ENCODE assay signal across 11 cellular contexts in genomic region chr17:77810536-77810935, GRCh38.
A peak's percentile ranks its signal among the peaks of the same experiment; 100 is the strongest.
DNase-seq lines count a peak whose midpoint lies in the region; ATAC-seq, FAIRE-seq and TF ChIP-seq lines count a peak whose summit lies in the region.
"Had no signal": no experiment of that assay in that cellular context is flagged by ENCODE, and none has a peak within 500 bp of the region (broad histone marks: within the 10 kb centered on the region; RNA-seq: fewer than 3 reads in every experiment).

No MANE protein-coding gene starts in this region.

- TF ChIP-seq CTCF in HFFc6 (IDR thresholded peaks at IDR 0.05) = no peak
- TF ChIP-seq CTCF in breast epithelium (IDR thresholded peaks at IDR 0.05) = no peak
- no peak for TF ChIP-seq CTCF in tibial artery (IDR thresholded peaks at IDR 0.05)

- H3K4me1 Mint-ChIP-seq in HFFc6 (ENCODE audit: low read depth) = no peaks in the 10 kb centered on the region; the same call in 1 of the 2 replicates
- H3K4me1 Mint-ChIP-seq: activated CD4-positive, alpha-beta T cell treated with anti-CD3 and anti-CD28 coated beads, Interleukin-2, amount 10 ng/mL, durations not matched to agents 24 days and 14 days had no signal

- DNase-seq in HFFc6 (peak; percentile 58), breast epithelium (ENCODE audit: low spot score in 2 of 2) (peak in 1 of 2 donors; percentile 36), left ventricle myocardium superior (peak; percentile 60), tibial artery (peak; percentile 55 to 82), GM12892 (ENCODE audit: insufficient read length) (no peak)
- no peak for DNase-seq in stimulated activated CD4-positive, alpha-beta T cell treated with anti-CD3 and anti-CD28 coated beads, Interleukin-4, amount 100 ng/mL, for 1 hour
- DNase-seq: activated CD4-positive, alpha-beta T cell treated with anti-CD3 and anti-CD28 coated beads, Interleukin-2, amount 10 ng/mL, durations not matched to agents 24 days and 14 days; DMS153; esophagus squamous epithelium had no signal

- no peak for TF ChIP-seq POLR2A in breast epithelium (IDR thresholded peaks at IDR 0.05)
- TF ChIP-seq POLR2A in GM12892 (IDR thresholded peaks at IDR 0.05; ENCODE audit: low read depth, low read length) = no peak

- no peaks in the 10 kb centered on the region for H3K36me3 ChIP-seq in breast epithelium
- H3K36me3 ChIP-seq in tibial artery = no peaks in the 10 kb centered on the region
- H3K36me3 ChIP-seq: esophagus squamous epithelium had no signal

- H3K4me3 Mint-ChIP-seq in HFFc6 = no peak overlapping the region
- H3K4me3 Mint-ChIP-seq: activated CD4-positive, alpha-beta T cell treated with anti-CD3 and anti-CD28 coated beads, Interleukin-2, amount 10 ng/mL, durations not matched to agents 24 days and 14 days had no signal

- H3K36me3 Mint-ChIP-seq in HFFc6 (ENCODE audit: low read depth) = no peaks in the 10 kb centered on the region

- intact Hi-C loops in breast epithelium (cut with DNase I; ENCODE audit: low total_unique reads) (no loop called here), left ventricle myocardium superior (cut with micrococcal nuclease) (no loop called here), tibial artery (cut with DNase I; ENCODE audit: low total_unique reads) (no loop called here)

- peak overlapping the region; percentile 67 to 90 for H3K27ac ChIP-seq in breast epithelium
- H3K27ac ChIP-seq in tibial artery = peak overlapping the region; percentile 61 to 63

- peaks cover 19% of the 10 kb centered on the region for H3K27me3 Mint-ChIP-seq in HFFc6 (ENCODE audit: insufficient read depth)

- no peak for FAIRE-seq in GM12892 (lab: Jason Lieb, UNC)

- H3K27me3 ChIP-seq in breast epithelium (no peaks in the 10 kb centered on the region), tibial artery (no peaks in the 10 kb centered on the region)

- H3K4me1 ChIP-seq in breast epithelium = peaks cover 0 to 6% of the 10 kb centered on the region in 2 donors
- peaks cover 5 to 23% (median 16%) of the 10 kb centered on the region in 4 donors for H3K4me1 ChIP-seq in tibial artery

- H3K27ac Mint-ChIP-seq in HFFc6 = no peak overlapping the region
- H3K27ac Mint-ChIP-seq: activated CD4-positive, alpha-beta T cell treated with anti-CD3 and anti-CD28 coated beads, Interleukin-2, amount 10 ng/mL, durations not matched to agents 24 days and 14 days had no signal

- H3K4me3 ChIP-seq in breast epithelium = no peak overlapping the region
- H3K4me3 ChIP-seq in tibial artery = no peak overlapping the region
- H3K4me3 ChIP-seq: esophagus squamous epithelium, skin epidermis had no signal

- ATAC-seq in left ventricle myocardium superior (peak; percentile 93), GM21526 (IDR thresholded peaks at IDR 0.05; ENCODE audit: low FRiP score, unreplicated experiment) (no peak)

- no peaks in the 10 kb centered on the region for H3K9me3 ChIP-seq in breast epithelium
- no peaks in the 10 kb centered on the region for H3K9me3 ChIP-seq in tibial artery
- H3K9me3 ChIP-seq: esophagus squamous epithelium had no signal

- H3K9me3 Mint-ChIP-seq in HFFc6 = no peaks in the 10 kb centered on the region
- H3K9me3 Mint-ChIP-seq: activated CD4-positive, alpha-beta T cell treated with anti-CD3 and anti-CD28 coated beads, Interleukin-2, amount 10 ng/mL, durations not matched to agents 24 days and 14 days had no signal

Comparison
In these comparisons a context has a peak if more than half of its experiments do, and no peak if none do; other contexts are left out.
1. DNase-seq: peak in HFFc6 (single experiment), left ventricle myocardium superior (single experiment) and tibial artery (2 of 2); none in stimulated activated CD4-positive, alpha-beta T cell treated with anti-CD3 and anti-CD28 coated beads, Interleukin-4, amount 100 ng/mL, for 1 hour (single experiment) and GM12892 (single experiment).